8 cellular contexts compared by ENCODE assay signal in genomic region chrX:49171752-49172279, GRCh38. TPM values are rescaled to one million over a fixed set of nuclear protein-coding genes. Genes with fewer than 3 reads are reported as not detected.
DNase-seq lines count a peak whose midpoint lies in the region; ATAC-seq and TF ChIP-seq lines count a peak whose summit lies in the region.

PLP2 (plus strand) TSS chrX:49171898; CDS start chrX:49172001, 103 bp downstream.

- H2AFZ ChIP-seq in smooth muscle cell (ENCODE audit: low read depth) = no peak within 1 kb of the TSS

- H3F3A ChIP-seq in smooth muscle cell (ENCODE audit: low read depth) = peaks cover 4% of the 10 kb centered on the region

- intact Hi-C loops in adrenal gland (cut with DNase I) = no loop called here

- peaks cover 10% of the 10 kb centered on the region for H4K20me1 ChIP-seq in smooth muscle cell (ENCODE audit: low read depth)

- 0 to 58% (median 23%) methylated on average over 10 to 46 of the region's 46 CpGs for WGBS in adrenal gland, 4 donors
- no CpG with 5 or more reads among the region's 46 CpGs for WGBS in iPS DF 6.9 (ENCODE audit: insufficient coverage, insufficient read length)
- 46% methylated on average over 40 of the region's 46 CpGs for WGBS in smooth muscle cell (ENCODE audit: low lambda C conversion rate)

- TF ChIP-seq POLR2A in adrenal gland (IDR thresholded peaks at IDR 0.05) = peak in 1 of 2 donors; percentile 68

- peak within 1 kb of the TSS; percentile 57 for H3K9ac ChIP-seq in smooth muscle cell (ENCODE audit: low read depth)

- H3K4me3 ChIP-seq in adrenal gland = peak within 1 kb of the TSS in 3 of 4 donors; percentile 30 to 67 (median 40)
- H3K4me3 ChIP-seq in iPS DF 6.9 (ENCODE audit: low read length) = peak within 1 kb of the TSS; percentile 27; the same call in 1 of the 2 replicates
- peak within 1 kb of the TSS; percentile 61 for H3K4me3 ChIP-seq in smooth muscle cell

- H3K36me3 ChIP-seq in adrenal gland (replicated peaks in 1 of 2) = peaks cover 0 to 12% of the 10 kb centered on the region in 2 donors
- peaks cover 2% of the 10 kb centered on the region; the same call in 1 of the 2 replicates for H3K36me3 ChIP-seq in iPS DF 6.9 (ENCODE audit: control insufficient read depth, insufficient read depth, low read length)
- no peaks in the 10 kb centered on the region for H3K36me3 ChIP-seq in smooth muscle cell (ENCODE audit: low read depth)

- POLR2A ChIA-PET in T-cell (lab: Charles Lee) = no interaction called here

- CTCF ChIA-PET in T-cell (lab: Charles Lee) = interaction anchor here in 1 of 2 donors (1.4 kb wide), 1 partner anchor 16 kb away, joined by 7 read pairs; no protein-coding TSS in a partner anchor

- DNase-seq in SHP77 (lab: John Stamatoyannopoulos, UW) (peak; percentile 10 to 24), SHP77 treated with DMSO at 0.1 percent for 48 hours (lab: John Stamatoyannopoulos, UW) (no peak), T-cell (peak in 26 of 34 experiments; percentile 15 to 74 (median 32)), adrenal gland (peak in 6 of 7 donors; percentile 57 to 71 (median 60)), iPS DF 6.9 (ENCODE audit: low read depth, low spot score) (no peak), smooth muscle cell (lab: John Stamatoyannopoulos, UW; ENCODE audit: unreplicated experiment) (peak; percentile 12)

- ATAC-seq in HG03571 (IDR thresholded peaks at IDR 0.05; ENCODE audit: unreplicated experiment) (peak; percentile 32), T-cell (replicated peaks in 1 of 4) (peak; percentile 48 to 70 (median 62)), HG02970 (IDR thresholded peaks at IDR 0.05; ENCODE audit: low FRiP score, unreplicated experiment) (no peak)

- TF ChIP-seq CTCF in adrenal gland (IDR thresholded peaks at IDR 0.05) (no peak), smooth muscle cell (IDR thresholded peaks at IDR 0.05; ENCODE audit: borderline replicate concordance, insufficient read depth, poor library complexity, severe bottlenecking) (no peak)

- H3K9me3 ChIP-seq in adrenal gland (replicated peaks in 1 of 3) (no peaks in the 10 kb centered on the region), iPS DF 6.9 (ENCODE audit: control insufficient read depth, insufficient read depth, low read length) (no peaks in the 10 kb centered on the region), smooth muscle cell (replicated peaks; ENCODE audit: low read depth) (no peaks in the 10 kb centered on the region)

- H3K9me3 Mint-ChIP-seq in T-cell = no peaks in the 10 kb centered on the region

- peaks cover 25 to 41% (median 28%) of the 10 kb centered on the region in 3 donors for H3K4me1 Mint-ChIP-seq in T-cell

- peaks cover 14% of the 10 kb centered on the region for H3K36me3 Mint-ChIP-seq in T-cell

- H3K27ac Mint-ChIP-seq in T-cell = peak within 1 kb of the TSS; percentile 78 to 80

- H3K4me3 Mint-ChIP-seq in T-cell = peak within 1 kb of the TSS; percentile 82 to 88 (median 83)

- H3K4me1 ChIP-seq in adrenal gland (replicated peaks in 1 of 2) = peaks cover 14 to 17% of the 10 kb centered on the region in 2 donors
- H3K4me1 ChIP-seq in iPS DF 6.9 (ENCODE audit: control insufficient read depth, insufficient read depth, low read length) = no peaks in the 10 kb centered on the region; the same call in 1 of the 2 replicates
- H3K4me1 ChIP-seq in smooth muscle cell (ENCODE audit: low read depth) = peaks cover 4% of the 10 kb centered on the region

- peak within 1 kb of the TSS; percentile 86 for H3K4me2 ChIP-seq in smooth muscle cell

- no peaks in the 10 kb centered on the region for H3K27me3 ChIP-seq in adrenal gland
- H3K27me3 ChIP-seq in iPS DF 6.9 (ENCODE audit: control insufficient read depth, insufficient read depth, low read length) = no peaks in the 10 kb centered on the region
- no peaks in the 10 kb centered on the region for H3K27me3 ChIP-seq in smooth muscle cell (ENCODE audit: low read depth)

- H3K79me2 ChIP-seq in smooth muscle cell (ENCODE audit: low read depth) = peaks cover 13% of the 10 kb centered on the region

- H3K27ac ChIP-seq in adrenal gland (peak within 1 kb of the TSS; percentile 69 to 89 (median 76)), iPS DF 6.9 (ENCODE audit: low read length) (no peak within 1 kb of the TSS), smooth muscle cell (ENCODE audit: low read depth) (peak within 1 kb of the TSS; percentile 67)

- no peaks in the 10 kb centered on the region for H3K27me3 Mint-ChIP-seq in T-cell

RNA-seq across cellular contexts. Expression of gene PLP2, which starts in this region (rescaled TPM):
- total RNA-seq in T-cell (100 to 1,000 TPM in 4 of 5 donors, 10 to 100 TPM in 1; 85.2 to 241 (median 207) TPM), adrenal gland (100 to 1,000 TPM in 5 of 8 donors, 10 to 100 TPM in 3; 52.1 to 304 (median 152) TPM), smooth muscle cell (114 and 190 TPM in 2 replicates)
- polyA plus RNA-seq in adrenal gland (100 to 1,000 TPM in 2 of 3 donors, 10 to 100 TPM in 1; 78.2 to 724 (median 324) TPM), smooth muscle cell (237 and 295 TPM in 2 replicates)

Comparison
In these comparisons a context has a peak if more than half of its experiments do, and no peak if none do; other contexts are left out.
1. DNase-seq: peak in SHP77 (2 of 2), T-cell (26 of 34), adrenal gland (6 of 7) and smooth muscle cell (single experiment); none in SHP77 treated with DMSO at 0.1 percent for 48 hours (single experiment) and iPS DF 6.9 (single experiment).
2. Peak in every context shown above with its lines, with median percentiles within 50 percentile points of each other: H3K4me3 ChIP-seq.